ENCODE assay signal across 10 cellular contexts in genomic region chr3:184603156-184604030, GRCh38. TPM values are rescaled to one million over a fixed set of nuclear protein-coding genes. Genes with fewer than 3 reads are reported as not detected.
DNase-seq lines count a peak whose midpoint lies in the region; ATAC-seq and TF ChIP-seq lines count a peak whose summit lies in the region.
"Had no signal": no experiment of that assay in that cellular context is flagged by ENCODE, and none has a peak within 500 bp of the region (broad histone marks: within the 10 kb centered on the region; RNA-seq: fewer than 3 reads in every experiment).

No MANE protein-coding gene starts in this region.

- H3K27ac ChIP-seq in foreskin keratinocyte (peak overlapping the region; percentile 6), vagina (no peak overlapping the region)

- peaks cover 11% of the 10 kb centered on the region for H3K4me1 ChIP-seq in foreskin keratinocyte
- H3K4me1 ChIP-seq in vagina, result peaks cover 35% of the 10 kb centered on the region

- H3K27me3 Mint-ChIP-seq in nephron (ENCODE audit: low read depth), result peaks cover 17% of the 10 kb centered on the region

- ATAC-seq in Right ventricle myocardium inferior (peak; percentile 11), foreskin keratinocyte (no peak), HG03139 (IDR thresholded peaks at IDR 0.05; ENCODE audit: unreplicated experiment) (no peak)
- ATAC-seq: GM12878 had no signal

- intact Hi-C loops in Right ventricle myocardium inferior (cut with DNase I) (no loop called here), cardiac septum (cut with DNase I) (no loop called here), vagina (cut with DNase I) (loop anchor here (5.0 kb wide), 2 partner anchors 36 to 84 kb away; no protein-coding TSS in a partner anchor)

- no peaks in the 10 kb centered on the region for H3K9me3 Mint-ChIP-seq in nephron

- TF ChIP-seq POLR2A in vagina (IDR thresholded peaks at IDR 0.05), result no peak

- H3K27ac Mint-ChIP-seq in nephron, result peak overlapping the region; percentile 85 to 97 (median 91)

- H3K4me3 ChIP-seq in vagina, result peak overlapping the region; percentile 39 to 46
- H3K4me3 ChIP-seq: GM12878 had no signal

- peak overlapping the region; percentile 66 to 78 (median 77) for H3K4me3 Mint-ChIP-seq in nephron

- H3K36me3 ChIP-seq in vagina, result no peaks in the 10 kb centered on the region

- no peaks in the 10 kb centered on the region for H3K9me3 ChIP-seq in vagina

- peaks cover 63% of the 10 kb centered on the region for H3K4me1 Mint-ChIP-seq in nephron

- no peak for TF ChIP-seq CTCF in foreskin keratinocyte (conservative IDR thresholded peaks at IDR 0.05)
- no peak for TF ChIP-seq CTCF in nephron (IDR thresholded peaks at IDR 0.05; ENCODE audit: unreplicated experiment in 3 of 3)
- no peak for TF ChIP-seq CTCF in vagina (IDR thresholded peaks at IDR 0.05)

- H3K36me3 Mint-ChIP-seq in nephron (ENCODE audit: low read depth), result no peaks in the 10 kb centered on the region

- DNase-seq in Right ventricle myocardium inferior (ENCODE audit: missing footprints) (no peak), cardiac septum (ENCODE audit: low spot score) (no peak), foreskin keratinocyte (no peak), vagina (ENCODE audit: extremely low spot score in 2 of 2) (no peak), UCSD-AML1 (lab: John Stamatoyannopoulos, UW; ENCODE audit: unreplicated experiment) (no peak)
- no peak for DNase-seq in activated effector memory CD4-positive, alpha-beta T cell treated with Interleukin-2 at 50 U/mL for 16 hours
- DNase-seq: NCI-H187 treated with DMSO at 0.1 percent for 48 hours had no signal

- peaks cover 21% of the 10 kb centered on the region for H3K27me3 ChIP-seq in foreskin keratinocyte
- no peaks in the 10 kb centered on the region for H3K27me3 ChIP-seq in vagina

RNA-seq across cellular contexts. Expression of gene EPHB3, which starts 41.8 kb away (rescaled TPM):
- total RNA-seq in Right ventricle myocardium inferior (1.6 TPM), cardiac septum (3.6 TPM), foreskin keratinocyte (5.2 and 10.8 TPM in 2 replicates), vagina (17.7 TPM)
- polyA plus RNA-seq in foreskin keratinocyte, result 4.3 and 6.5 TPM in 2 replicates
- total RNA-seq: GM12878 had no signal
